27 cellular contexts compared by ENCODE assay signal in the genomic region with DNA sequence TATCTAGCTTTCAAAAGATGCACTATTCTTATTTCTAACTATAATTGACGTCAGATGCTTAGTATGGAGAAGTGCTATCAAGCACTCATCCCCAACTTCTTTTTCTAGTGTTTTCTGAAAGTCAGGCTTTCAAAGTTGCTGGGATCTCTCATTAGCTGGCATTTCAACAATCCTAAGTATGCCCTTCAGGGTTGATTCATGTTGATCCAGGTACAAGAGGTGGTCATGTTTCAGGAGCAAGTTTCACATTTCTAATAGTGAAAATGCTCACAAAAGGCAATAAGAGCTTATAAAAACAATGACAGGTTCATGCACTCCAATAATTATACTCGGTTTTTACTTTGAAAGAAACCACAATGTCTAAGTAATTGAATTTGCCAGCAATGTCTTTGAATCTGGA.
DNase-seq lines count a peak whose midpoint lies in the region; ATAC-seq and TF ChIP-seq lines count a peak whose summit lies in the region.
"Had no signal": no experiment of that assay in that cellular context is flagged by ENCODE, and none has a peak within 500 bp of the region (broad histone marks: within the 10 kb centered on the region; RNA-seq: fewer than 3 reads in every experiment).

No MANE protein-coding gene starts in this region.

- no peaks in the 10 kb centered on the region for H3K27me3 ChIP-seq in mesendoderm (ENCODE audit: insufficient read depth, low read length, poor library complexity)
- H3K27me3 ChIP-seq in prostate gland (replicated peaks; ENCODE audit: insufficient read depth) = no peaks in the 10 kb centered on the region
- H3K27me3 ChIP-seq: SJCRH30 had no signal

- H3K4me3 ChIP-seq in mesendoderm (ENCODE audit: low read length) (no peak overlapping the region), prostate gland (no peak overlapping the region)
- H3K4me3 ChIP-seq: PC-9, SJCRH30 had no signal

- CTCF ChIA-PET in HEK293T (lab: Yijun Ruan, JAX) = no interaction called here

- H3K18ac ChIP-seq in mesendoderm (ENCODE audit: low read length) = no peak overlapping the region

- H4K5ac ChIP-seq in mesendoderm (ENCODE audit: low read length) = no peak overlapping the region

- H3K4me2 ChIP-seq in mesendoderm (ENCODE audit: low read length) = no peak overlapping the region
- H3K4me2 ChIP-seq: PC-9 had no signal

- no peaks in the 10 kb centered on the region for H3K9me3 ChIP-seq in prostate gland
- H3K9me3 ChIP-seq: SJCRH30 had no signal

- no peak overlapping the region for H3K4ac ChIP-seq in mesendoderm (ENCODE audit: low read depth, low read length)

- no peak overlapping the region for H2BK120ac ChIP-seq in mesendoderm (ENCODE audit: low read depth, low read length)

- no peak overlapping the region for H4K8ac ChIP-seq in mesendoderm (ENCODE audit: low read depth, low read length)

- peak overlapping the region; percentile 19 for H2BK15ac ChIP-seq in mesendoderm (replicated peaks; ENCODE audit: low read depth)

- H2BK5ac ChIP-seq in mesendoderm (ENCODE audit: low read length) = no peak overlapping the region

- H2AK5ac ChIP-seq in mesendoderm (ENCODE audit: low read length) = no peak overlapping the region

- H3K4me1 ChIP-seq in mesendoderm (ENCODE audit: control insufficient read depth, low read depth, low read length) = no peaks in the 10 kb centered on the region
- no peaks in the 10 kb centered on the region for H3K4me1 ChIP-seq in prostate gland (replicated peaks)
- H3K4me1 ChIP-seq: SJCRH30 had no signal

- no peak for TF ChIP-seq CTCF in prostate gland (IDR thresholded peaks at IDR 0.05)

- H3K9ac ChIP-seq in mesendoderm (ENCODE audit: low read length) = no peak overlapping the region

- H3K23ac ChIP-seq in mesendoderm (ENCODE audit: low read length) = no peak overlapping the region

- H3K27ac ChIP-seq in mesendoderm (ENCODE audit: low read depth, low read length) = no peak overlapping the region
- H3K27ac ChIP-seq in prostate gland = no peak overlapping the region
- H3K27ac ChIP-seq: 22Rv1, C4-2B, PC-9, SJCRH30 had no signal

- no peaks in the 10 kb centered on the region for H3K79me1 ChIP-seq in mesendoderm (ENCODE audit: low read length)

- intact Hi-C loops in prostate gland (cut with DNase I) = no loop called here

- no peak for ATAC-seq in HG03159 (IDR thresholded peaks at IDR 0.05; ENCODE audit: unreplicated experiment)
- ATAC-seq: Right ventricle myocardium inferior, SK-N-SH treated with all-trans-retinoic acid at 6 μM for 48 hours had no signal

- H3K79me2 ChIP-seq in mesendoderm (ENCODE audit: control insufficient read depth, insufficient read depth, low read length) = no peaks in the 10 kb centered on the region

- POLR2A ChIA-PET in HEK293T (lab: Yijun Ruan, JAX) = no interaction called here

- DNase-seq in NCI-H510A treated with DMSO at 0.1 percent for 48 hours (lab: John Stamatoyannopoulos, UW) = peak; percentile 10
- DNase-seq in NCI-H510A (lab: John Stamatoyannopoulos, UW) = no peak
- peak; percentile 7 for DNase-seq in iPS DF 4.7 (ENCODE audit: extremely low read depth, low spot score)
- DNase-seq in mesendoderm = peak; percentile 88
- DNase-seq in HEK293T (ENCODE audit: extremely low spot score) = no peak
- DNase-seq in SKM-1 treated with dmso at 0.1 percent for 144 hours (lab: John Stamatoyannopoulos, UW; ENCODE audit: unreplicated experiment) = no peak
- DNase-seq in prostate gland (ENCODE audit: low spot score) = no peak
- DNase-seq: Calu3; CD8-positive, alpha-beta memory T cell; DMS153; H9; HFFc6; KBM-7; MV-4-11; NCI-H1105; NCI-H1436 treated with DMSO at 0.1 percent for 48 hours; NCI-H1930; NCI-H2227 treated with DMSO at 0.1 percent for 48 hours; NCI-H524; NCI-H774; PC-9; SJCRH30 had no signal

- H3K36me3 ChIP-seq in mesendoderm (ENCODE audit: control insufficient read depth, insufficient read depth, low read length) (no peaks in the 10 kb centered on the region), prostate gland (no peaks in the 10 kb centered on the region)
- H3K36me3 ChIP-seq: SJCRH30 had no signal

- WGBS in mesendoderm (ENCODE audit: extremely low coverage, insufficient coverage, low lambda C conversion rate) = no CpG with 5 or more reads among the region's 2 CpGs
- WGBS in prostate gland = 37% methylated on average over 2 of the region's 2 CpGs

- H3K56ac ChIP-seq in mesendoderm (ENCODE audit: low read length) = no peak overlapping the region

- TF ChIP-seq POLR2A in prostate gland (IDR thresholded peaks at IDR 0.05) = no peak

TF ChIP-seq in HEK293T, 16 proteins besides CTCF, POLR2A, EP300 and RAD21:
- no peak for TF ChIP-seq BHLHE40 (IDR thresholded peaks at IDR 0.05; ENCODE audit: borderline replicate concordance)
- no peak for TF ChIP-seq ZNF384 (IDR thresholded peaks at IDR 0.05)
- TF ChIP-seq FOXK2 (IDR thresholded peaks at IDR 0.05) = no peak
- no peak for TF ChIP-seq CTBP1 (IDR thresholded peaks at IDR 0.05; ENCODE audit: borderline replicate concordance)
- TF ChIP-seq LEF1 (IDR thresholded peaks at IDR 0.05; ENCODE audit: borderline replicate concordance) = no peak
- TF ChIP-seq TARDBP (IDR thresholded peaks at IDR 0.05) = no peak
- TF ChIP-seq ELF4 (IDR thresholded peaks at IDR 0.05) = no peak
- no peak for TF ChIP-seq HDGF (IDR thresholded peaks at IDR 0.05; ENCODE audit: borderline replicate concordance)
TF ChIP-seq in HEK293T: peak in this region for 0.

Comparison
In these comparisons a context has a peak if more than half of its experiments do, and no peak if none do; other contexts are left out.
1. DNase-seq: peak in NCI-H510A treated with DMSO at 0.1 percent for 48 hours (single experiment), iPS DF 4.7 (single experiment) and mesendoderm (single experiment); none in NCI-H510A (single experiment), HEK293T (single experiment), SKM-1 treated with dmso at 0.1 percent for 144 hours (single experiment) and prostate gland (single experiment).